1 cellular context compared by ENCODE assay signal in the genomic region with DNA sequence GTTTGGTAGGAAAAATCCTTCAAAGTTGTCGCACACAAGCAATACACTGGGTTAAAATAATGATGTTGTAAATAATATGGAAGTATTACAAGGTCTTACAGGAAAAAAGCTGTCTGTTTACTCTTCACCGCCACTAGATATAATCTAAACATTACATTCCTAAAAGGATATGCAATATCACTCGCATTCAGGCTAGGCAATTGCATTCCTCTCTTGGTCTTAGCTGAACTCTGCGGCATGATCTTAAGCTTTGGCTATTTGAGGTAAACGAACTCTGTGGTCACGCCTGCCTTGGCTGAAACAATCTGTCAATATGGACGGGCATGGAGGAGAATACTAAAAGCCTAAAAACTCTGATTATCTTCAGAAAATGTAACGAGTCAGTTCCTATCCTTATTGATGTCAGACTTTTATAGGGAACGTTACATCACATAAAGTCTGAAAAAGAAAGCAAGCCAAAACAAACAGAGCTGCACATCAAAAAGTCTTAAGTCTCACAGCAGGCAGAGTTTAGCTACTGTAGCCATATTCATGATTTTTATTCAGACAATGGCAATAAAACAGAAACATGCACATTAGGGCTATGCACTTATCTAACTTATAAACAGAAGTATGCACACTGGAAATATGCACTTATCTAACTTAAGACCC.
A peak's percentile ranks its signal among the peaks of the same experiment; 100 is the strongest.
TF ChIP-seq lines count a peak whose summit lies in the region.

No MANE protein-coding gene starts in this region.

TF ChIP-seq in HEK293, 187 proteins besides CTCF, POLR2A, EP300 and RAD21 (continued from another document and continues in another):
- TF ChIP-seq, protein P1, sequence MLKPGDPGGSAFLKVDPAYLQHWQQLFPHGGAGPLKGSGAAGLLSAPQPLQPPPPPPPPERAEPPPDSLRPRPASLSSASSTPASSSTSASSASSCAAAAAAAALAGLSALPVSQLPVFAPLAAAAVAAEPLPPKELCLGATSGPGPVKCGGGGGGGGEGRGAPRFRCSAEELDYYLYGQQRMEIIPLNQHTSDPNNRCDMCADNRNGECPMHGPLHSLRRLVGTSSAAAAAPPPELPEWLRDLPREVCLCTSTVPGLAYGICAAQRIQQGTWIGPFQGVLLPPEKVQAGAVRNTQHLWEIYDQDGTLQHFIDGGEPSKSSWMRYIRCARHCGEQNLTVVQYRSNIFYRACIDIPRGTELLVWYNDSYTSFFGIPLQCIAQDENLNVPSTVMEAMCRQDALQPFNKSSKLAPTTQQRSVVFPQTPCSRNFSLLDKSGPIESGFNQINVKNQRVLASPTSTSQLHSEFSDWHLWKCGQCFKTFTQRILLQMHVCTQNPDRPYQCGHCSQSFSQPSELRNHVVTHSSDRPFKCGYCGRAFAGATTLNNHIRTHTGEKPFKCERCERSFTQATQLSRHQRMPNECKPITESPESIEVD (tag by site-specific recombination; IDR thresholded peaks at IDR 0.05), result peak; percentile 100
- TF ChIP-seq OVOL3 (tag by site-specific recombination; IDR thresholded peaks at IDR 0.05) (peak; percentile 99), ZNF561 (tag by site-specific recombination; IDR thresholded peaks at IDR 0.05; ENCODE audit: borderline replicate concordance) (peak; percentile 93), SP2 (tag by site-specific recombination; IDR thresholded peaks at IDR 0.05) (no peak), ZNF146 (tag by site-specific recombination; IDR thresholded peaks at IDR 0.05) (peak; percentile 47), ZNF501 (tag by site-specific recombination; IDR thresholded peaks at IDR 0.05) (peak; percentile 70; the same call in 1 of the 2 replicates), ZBTB20 (tag by site-specific recombination; IDR thresholded peaks at IDR 0.05) (no peak), ZNF423 (tag by site-specific recombination; IDR thresholded peaks at IDR 0.05) (peak; percentile 44; the same call in 1 of the 2 replicates), MEIS1 (CRISPR knock-in tag; IDR thresholded peaks at IDR 0.05; ENCODE audit: borderline replicate concordance) (peak; percentile 78; the same call in 1 of the 2 replicates), ZNF416 (tag by site-specific recombination; IDR thresholded peaks at IDR 0.05) (no peak), ZNF843 (tag by site-specific recombination; IDR thresholded peaks at IDR 0.05) (peak; percentile 98), ZNF660 (tag by site-specific recombination; IDR thresholded peaks at IDR 0.05) (peak; percentile 60; the same call in 1 of the 2 replicates), ZNF24 (tag by site-specific recombination; IDR thresholded peaks at IDR 0.05) (peak; percentile 85), ZNF529 (tag by site-specific recombination; IDR thresholded peaks at IDR 0.05; ENCODE audit: insufficient replicate concordance) (no peak), GLI2 (tag by site-specific recombination; IDR thresholded peaks at IDR 0.05; ENCODE audit: borderline replicate concordance, low read depth) (peak; percentile 82), ZBTB8A (tag by site-specific recombination; IDR thresholded peaks at IDR 0.05) (peak; percentile 52; the same call in 1 of the 2 replicates), ZNF366 (tag by site-specific recombination; conservative IDR thresholded peaks at IDR 0.05) (peak; percentile 92), ZNF169 (tag by site-specific recombination; IDR thresholded peaks at IDR 0.05) (no peak), ZNF558 (tag by site-specific recombination; IDR thresholded peaks at IDR 0.05) (peak; percentile 77; the same call in 1 of the 2 replicates), ZNF830 (tag by site-specific recombination; IDR thresholded peaks at IDR 0.05; ENCODE audit: low read depth) (no peak), ZNF76 (tag by site-specific recombination; IDR thresholded peaks at IDR 0.05; ENCODE audit: borderline replicate concordance, low read depth) (no peak), SCRT1 (tag by site-specific recombination; IDR thresholded peaks at IDR 0.05; ENCODE audit: borderline replicate concordance) (no peak), GLIS1 (tag by site-specific recombination; IDR thresholded peaks at IDR 0.05) (no peak), BCL11A (tag by site-specific recombination; IDR thresholded peaks at IDR 0.05; ENCODE audit: low read depth) (peak; percentile 96), ZNF654 (tag by site-specific recombination; IDR thresholded peaks at IDR 0.05; ENCODE audit: low read depth) (peak; percentile 16), ZNF623 (tag by site-specific recombination; IDR thresholded peaks at IDR 0.05) (no peak), ZEB2 (tag by site-specific recombination; IDR thresholded peaks at IDR 0.05) (peak; percentile 99), ZNF221 (tag by site-specific recombination; IDR thresholded peaks at IDR 0.05; ENCODE audit: borderline replicate concordance) (0 out of 2 replicates have a peak, but pooled peaks have one; percentile 10), ZNF184 (tag by site-specific recombination; IDR thresholded peaks at IDR 0.05) (peak; percentile 60; the same call in 1 of the 2 replicates), KLF16 (tag by site-specific recombination; IDR thresholded peaks at IDR 0.05) (peak; percentile 44), RBAK (tag by site-specific recombination; IDR thresholded peaks at IDR 0.05) (no peak)
- TF ChIP-seq, protein P2, sequence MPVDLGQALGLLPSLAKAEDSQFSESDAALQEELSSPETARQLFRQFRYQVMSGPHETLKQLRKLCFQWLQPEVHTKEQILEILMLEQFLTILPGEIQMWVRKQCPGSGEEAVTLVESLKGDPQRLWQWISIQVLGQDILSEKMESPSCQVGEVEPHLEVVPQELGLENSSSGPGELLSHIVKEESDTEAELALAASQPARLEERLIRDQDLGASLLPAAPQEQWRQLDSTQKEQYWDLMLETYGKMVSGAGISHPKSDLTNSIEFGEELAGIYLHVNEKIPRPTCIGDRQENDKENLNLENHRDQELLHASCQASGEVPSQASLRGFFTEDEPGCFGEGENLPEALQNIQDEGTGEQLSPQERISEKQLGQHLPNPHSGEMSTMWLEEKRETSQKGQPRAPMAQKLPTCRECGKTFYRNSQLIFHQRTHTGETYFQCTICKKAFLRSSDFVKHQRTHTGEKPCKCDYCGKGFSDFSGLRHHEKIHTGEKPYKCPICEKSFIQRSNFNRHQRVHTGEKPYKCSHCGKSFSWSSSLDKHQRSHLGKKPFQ (tag by site-specific recombination; IDR thresholded peaks at IDR 0.05), result peak; percentile 93
- TF ChIP-seq, protein P3, sequence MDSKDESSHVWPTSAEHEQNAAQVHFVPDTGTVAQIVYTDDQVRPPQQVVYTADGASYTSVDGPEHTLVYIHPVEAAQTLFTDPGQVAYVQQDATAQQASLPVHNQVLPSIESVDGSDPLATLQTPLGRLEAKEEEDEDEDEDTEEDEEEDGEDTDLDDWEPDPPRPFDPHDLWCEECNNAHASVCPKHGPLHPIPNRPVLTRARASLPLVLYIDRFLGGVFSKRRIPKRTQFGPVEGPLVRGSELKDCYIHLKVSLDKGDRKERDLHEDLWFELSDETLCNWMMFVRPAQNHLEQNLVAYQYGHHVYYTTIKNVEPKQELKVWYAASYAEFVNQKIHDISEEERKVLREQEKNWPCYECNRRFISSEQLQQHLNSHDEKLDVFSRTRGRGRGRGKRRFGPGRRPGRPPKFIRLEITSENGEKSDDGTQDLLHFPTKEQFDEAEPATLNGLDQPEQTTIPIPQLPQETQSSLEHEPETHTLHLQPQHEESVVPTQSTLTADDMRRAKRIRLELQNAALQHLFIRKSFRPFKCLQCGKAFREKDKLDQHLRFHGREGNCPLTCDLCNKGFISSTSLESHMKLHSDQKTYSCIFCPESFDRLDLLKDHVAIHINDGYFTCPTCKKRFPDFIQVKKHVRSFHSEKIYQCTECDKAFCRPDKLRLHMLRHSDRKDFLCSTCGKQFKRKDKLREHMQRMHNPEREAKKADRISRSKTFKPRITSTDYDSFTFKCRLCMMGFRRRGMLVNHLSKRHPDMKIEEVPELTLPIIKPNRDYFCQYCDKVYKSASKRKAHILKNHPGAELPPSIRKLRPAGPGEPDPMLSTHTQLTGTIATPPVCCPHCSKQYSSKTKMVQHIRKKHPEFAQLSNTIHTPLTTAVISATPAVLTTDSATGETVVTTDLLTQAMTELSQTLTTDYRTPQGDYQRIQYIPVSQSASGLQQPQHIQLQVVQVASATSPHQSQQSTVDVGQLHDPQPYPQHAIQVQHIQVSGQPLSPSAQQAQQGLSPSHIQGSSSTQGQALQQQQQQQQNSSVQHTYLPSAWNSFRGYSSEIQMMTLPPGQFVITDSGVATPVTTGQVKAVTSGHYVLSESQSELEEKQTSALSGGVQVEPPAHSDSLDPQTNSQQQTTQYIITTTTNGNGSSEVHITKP (tag by site-specific recombination; IDR thresholded peaks at IDR 0.05), result peak; percentile 71
- TF ChIP-seq, protein P4, sequence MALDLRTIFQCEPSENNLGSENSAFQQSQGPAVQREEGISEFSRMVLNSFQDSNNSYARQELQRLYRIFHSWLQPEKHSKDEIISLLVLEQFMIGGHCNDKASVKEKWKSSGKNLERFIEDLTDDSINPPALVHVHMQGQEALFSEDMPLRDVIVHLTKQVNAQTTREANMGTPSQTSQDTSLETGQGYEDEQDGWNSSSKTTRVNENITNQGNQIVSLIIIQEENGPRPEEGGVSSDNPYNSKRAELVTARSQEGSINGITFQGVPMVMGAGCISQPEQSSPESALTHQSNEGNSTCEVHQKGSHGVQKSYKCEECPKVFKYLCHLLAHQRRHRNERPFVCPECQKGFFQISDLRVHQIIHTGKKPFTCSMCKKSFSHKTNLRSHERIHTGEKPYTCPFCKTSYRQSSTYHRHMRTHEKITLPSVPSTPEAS (tag by site-specific recombination; IDR thresholded peaks at IDR 0.05), result peak; percentile 73
- TF ChIP-seq, protein P5, sequence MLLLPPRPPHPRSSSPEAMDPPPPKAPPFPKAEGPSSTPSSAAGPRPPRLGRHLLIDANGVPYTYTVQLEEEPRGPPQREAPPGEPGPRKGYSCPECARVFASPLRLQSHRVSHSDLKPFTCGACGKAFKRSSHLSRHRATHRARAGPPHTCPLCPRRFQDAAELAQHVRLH (tag by site-specific recombination; IDR thresholded peaks at IDR 0.05), result peak; percentile 81
- TF ChIP-seq, protein P6, sequence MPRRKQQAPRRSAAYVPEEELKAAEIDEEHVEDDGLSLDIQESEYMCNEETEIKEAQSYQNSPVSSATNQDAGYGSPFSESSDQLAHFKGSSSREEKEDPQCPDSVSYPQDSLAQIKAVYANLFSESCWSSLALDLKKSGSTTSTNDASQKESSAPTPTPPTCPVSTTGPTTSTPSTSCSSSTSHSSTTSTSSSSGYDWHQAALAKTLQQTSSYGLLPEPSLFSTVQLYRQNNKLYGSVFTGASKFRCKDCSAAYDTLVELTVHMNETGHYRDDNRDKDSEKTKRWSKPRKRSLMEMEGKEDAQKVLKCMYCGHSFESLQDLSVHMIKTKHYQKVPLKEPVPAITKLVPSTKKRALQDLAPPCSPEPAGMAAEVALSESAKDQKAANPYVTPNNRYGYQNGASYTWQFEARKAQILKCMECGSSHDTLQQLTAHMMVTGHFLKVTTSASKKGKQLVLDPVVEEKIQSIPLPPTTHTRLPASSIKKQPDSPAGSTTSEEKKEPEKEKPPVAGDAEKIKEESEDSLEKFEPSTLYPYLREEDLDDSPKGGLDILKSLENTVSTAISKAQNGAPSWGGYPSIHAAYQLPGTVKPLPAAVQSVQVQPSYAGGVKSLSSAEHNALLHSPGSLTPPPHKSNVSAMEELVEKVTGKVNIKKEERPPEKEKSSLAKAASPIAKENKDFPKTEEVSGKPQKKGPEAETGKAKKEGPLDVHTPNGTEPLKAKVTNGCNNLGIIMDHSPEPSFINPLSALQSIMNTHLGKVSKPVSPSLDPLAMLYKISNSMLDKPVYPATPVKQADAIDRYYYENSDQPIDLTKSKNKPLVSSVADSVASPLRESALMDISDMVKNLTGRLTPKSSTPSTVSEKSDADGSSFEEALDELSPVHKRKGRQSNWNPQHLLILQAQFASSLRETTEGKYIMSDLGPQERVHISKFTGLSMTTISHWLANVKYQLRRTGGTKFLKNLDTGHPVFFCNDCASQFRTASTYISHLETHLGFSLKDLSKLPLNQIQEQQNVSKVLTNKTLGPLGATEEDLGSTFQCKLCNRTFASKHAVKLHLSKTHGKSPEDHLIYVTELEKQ (tag by site-specific recombination; IDR thresholded peaks at IDR 0.05; ENCODE audit: borderline replicate concordance), result peak; percentile 91
- TF ChIP-seq, protein P7, sequence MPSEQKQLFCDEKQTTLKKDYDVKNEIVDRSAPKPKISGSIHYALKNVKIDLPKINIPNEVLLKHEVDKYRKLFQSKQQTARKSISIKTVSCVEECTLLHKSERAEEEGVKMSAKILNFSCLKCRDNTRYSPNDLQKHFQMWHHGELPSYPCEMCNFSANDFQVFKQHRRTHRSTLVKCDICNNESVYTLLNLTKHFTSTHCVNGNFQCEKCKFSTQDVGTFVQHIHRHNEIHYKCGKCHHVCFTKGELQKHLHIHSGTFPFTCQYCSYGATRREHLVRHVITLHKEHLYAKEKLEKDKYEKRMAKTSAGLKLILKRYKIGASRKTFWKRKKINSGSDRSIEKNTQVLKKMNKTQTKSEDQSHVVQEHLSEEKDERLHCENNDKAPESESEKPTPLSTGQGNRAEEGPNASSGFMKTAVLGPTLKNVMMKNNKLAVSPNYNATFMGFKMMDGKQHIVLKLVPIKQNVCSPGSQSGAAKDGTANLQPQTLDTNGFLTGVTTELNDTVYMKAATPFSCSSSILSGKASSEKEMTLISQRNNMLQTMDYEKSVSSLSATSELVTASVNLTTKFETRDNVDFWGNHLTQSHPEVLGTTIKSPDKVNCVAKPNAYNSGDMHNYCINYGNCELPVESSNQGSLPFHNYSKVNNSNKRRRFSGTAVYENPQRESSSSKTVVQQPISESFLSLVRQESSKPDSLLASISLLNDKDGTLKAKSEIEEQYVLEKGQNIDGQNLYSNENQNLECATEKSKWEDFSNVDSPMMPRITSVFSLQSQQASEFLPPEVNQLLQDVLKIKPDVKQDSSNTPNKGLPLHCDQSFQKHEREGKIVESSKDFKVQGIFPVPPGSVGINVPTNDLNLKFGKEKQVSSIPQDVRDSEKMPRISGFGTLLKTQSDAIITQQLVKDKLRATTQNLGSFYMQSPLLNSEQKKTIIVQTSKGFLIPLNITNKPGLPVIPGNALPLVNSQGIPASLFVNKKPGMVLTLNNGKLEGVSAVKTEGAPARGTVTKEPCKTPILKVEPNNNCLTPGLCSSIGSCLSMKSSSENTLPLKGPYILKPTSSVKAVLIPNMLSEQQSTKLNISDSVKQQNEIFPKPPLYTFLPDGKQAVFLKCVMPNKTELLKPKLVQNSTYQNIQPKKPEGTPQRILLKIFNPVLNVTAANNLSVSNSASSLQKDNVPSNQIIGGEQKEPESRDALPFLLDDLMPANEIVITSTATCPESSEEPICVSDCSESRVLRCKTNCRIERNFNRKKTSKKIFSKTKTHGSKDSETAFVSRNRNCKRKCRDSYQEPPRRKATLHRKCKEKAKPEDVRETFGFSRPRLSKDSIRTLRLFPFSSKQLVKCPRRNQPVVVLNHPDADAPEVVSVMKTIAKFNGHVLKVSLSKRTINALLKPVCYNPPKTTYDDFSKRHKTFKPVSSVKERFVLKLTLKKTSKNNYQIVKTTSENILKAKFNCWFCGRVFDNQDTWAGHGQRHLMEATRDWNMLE (tag by site-specific recombination; conservative IDR thresholded peaks at IDR 0.05; ENCODE audit: low read depth), result 0 out of 2 replicates have a peak, but pooled peaks have one; percentile 30
- TF ChIP-seq, protein P8, sequence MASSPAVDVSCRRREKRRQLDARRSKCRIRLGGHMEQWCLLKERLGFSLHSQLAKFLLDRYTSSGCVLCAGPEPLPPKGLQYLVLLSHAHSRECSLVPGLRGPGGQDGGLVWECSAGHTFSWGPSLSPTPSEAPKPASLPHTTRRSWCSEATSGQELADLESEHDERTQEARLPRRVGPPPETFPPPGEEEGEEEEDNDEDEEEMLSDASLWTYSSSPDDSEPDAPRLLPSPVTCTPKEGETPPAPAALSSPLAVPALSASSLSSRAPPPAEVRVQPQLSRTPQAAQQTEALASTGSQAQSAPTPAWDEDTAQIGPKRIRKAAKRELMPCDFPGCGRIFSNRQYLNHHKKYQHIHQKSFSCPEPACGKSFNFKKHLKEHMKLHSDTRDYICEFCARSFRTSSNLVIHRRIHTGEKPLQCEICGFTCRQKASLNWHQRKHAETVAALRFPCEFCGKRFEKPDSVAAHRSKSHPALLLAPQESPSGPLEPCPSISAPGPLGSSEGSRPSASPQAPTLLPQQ (tag by site-specific recombination; IDR thresholded peaks at IDR 0.05), result peak; percentile 80; the same call in 1 of the 2 replicates
